Comparison of ENCODE assay signal across 8 cellular contexts in the genomic region with DNA sequence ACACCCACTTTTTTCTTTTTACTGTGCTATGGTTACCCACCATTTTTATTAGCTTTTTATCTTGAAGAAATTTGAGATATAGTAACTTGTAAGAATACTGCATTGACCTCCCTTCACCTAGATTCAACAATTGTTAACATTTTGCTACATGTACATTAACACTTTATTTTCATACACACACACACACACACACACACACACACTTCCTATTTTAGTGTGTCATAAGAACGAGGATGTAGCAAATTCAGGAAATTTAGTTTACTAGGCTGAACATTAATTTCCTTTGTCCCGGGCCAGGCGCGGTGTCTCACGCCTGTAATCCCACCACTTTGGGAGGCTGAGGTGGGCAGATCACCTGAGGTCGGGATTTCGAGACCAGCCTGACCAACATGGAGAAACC. TPM values are rescaled to one million over a fixed set of nuclear protein-coding genes. Genes with fewer than 3 reads are reported as not detected.
DNase-seq lines count a peak whose midpoint lies in the region; ATAC-seq and TF ChIP-seq lines count a peak whose summit lies in the region.

No MANE protein-coding gene starts in this region.

- WGBS in heart left ventricle, 4 donors: 71 to 82% (median 74%) methylated on average over 7 of the region's 7 CpGs

- H3K4me1 Mint-ChIP-seq in activated CD8-positive, alpha-beta T cell treated with anti-CD3 and anti-CD28 coated beads, Interleukin-2, amount 10 ng/mL, durations not matched to agents 7 days and 5 days (ENCODE audit: low read depth): peaks cover 27% of the 10 kb centered on the region

- H3K27me3 ChIP-seq in heart left ventricle: no peaks in the 10 kb centered on the region
- H3K27me3 ChIP-seq in lower lobe of right lung (ENCODE audit: low read depth): no peaks in the 10 kb centered on the region
- no peaks in the 10 kb centered on the region for H3K27me3 ChIP-seq in uterus

- DNase-seq in heart left ventricle: no peak
- DNase-seq in Right ventricle myocardium inferior (ENCODE audit: missing footprints): no peak
- DNase-seq in activated CD8-positive, alpha-beta T cell treated with anti-CD3 and anti-CD28 coated beads, Interleukin-2, amount 10 ng/mL, durations not matched to agents 7 days and 5 days: no peak
- DNase-seq in lower lobe of right lung: no peak
- no peak for DNase-seq in uterus
- DNase-seq in HUDEP-2 (lab: John Stamatoyannopoulos, UW; ENCODE audit: unreplicated experiment in 76 of 76): no peak

- H3K4me3 Mint-ChIP-seq in activated CD8-positive, alpha-beta T cell treated with anti-CD3 and anti-CD28 coated beads, Interleukin-2, amount 10 ng/mL, durations not matched to agents 7 days and 5 days: peak overlapping the region; percentile 99

- H3K9me3 Mint-ChIP-seq in activated CD8-positive, alpha-beta T cell treated with anti-CD3 and anti-CD28 coated beads, Interleukin-2, amount 10 ng/mL, durations not matched to agents 7 days and 5 days (ENCODE audit: insufficient read depth): no peaks in the 10 kb centered on the region

- peak overlapping the region in 8 of 12 donors; percentile 85 to 96 (median 94) for H3K27ac ChIP-seq in heart left ventricle
- H3K27ac ChIP-seq in lower lobe of right lung: no peak overlapping the region
- H3K27ac ChIP-seq in uterus: peak overlapping the region; percentile 91 to 93

- TF ChIP-seq CTCF in heart left ventricle (IDR thresholded peaks at IDR 0.05) (no peak), lower lobe of right lung (IDR thresholded peaks at IDR 0.05) (no peak), uterus (IDR thresholded peaks at IDR 0.05) (no peak)

- H3K4me3 ChIP-seq in heart left ventricle (peak overlapping the region in 5 of 12 donors; percentile 79 to 100 (median 94)), lower lobe of right lung (peak overlapping the region; percentile 97), uterus (no peak overlapping the region)

- no peaks in the 10 kb centered on the region for H3K27me3 Mint-ChIP-seq in activated CD8-positive, alpha-beta T cell treated with anti-CD3 and anti-CD28 coated beads, Interleukin-2, amount 10 ng/mL, durations not matched to agents 7 days and 5 days (ENCODE audit: low read depth)

- no peak for TF ChIP-seq POLR2A in heart left ventricle (IDR thresholded peaks at IDR 0.05)
- TF ChIP-seq POLR2A in uterus (IDR thresholded peaks at IDR 0.05): no peak

- intact Hi-C loops in heart left ventricle (cut with DNase I) (loop anchor here in 4 of 10 donors (5.0 to 10.0 kb wide), 3 partner anchors 55 to 65 kb away; partner anchors contain the start of gene SLC25A18 (in 2 of the 4)), Right ventricle myocardium inferior (cut with DNase I) (loop anchor here (10.0 kb wide), 1 partner anchor 455 kb away; no protein-coding TSS in a partner anchor), lower lobe of right lung (cut with DNase I) (no loop called here), uterus (cut with DNase I; ENCODE audit: low total_unique reads) (no loop called here)

- POLR2A ChIA-PET in activated CD8-positive, alpha-beta T cell treated with anti-CD3 and anti-CD28 coated beads, Interleukin-2, amount 10 ng/mL, durations not matched to agents 7 days and 5 days (lab: Charles Lee): interaction anchor here (1.0 kb wide), 1 partner anchor 9 kb away, joined by 4 read pairs; the partner anchor contains the start of gene BCL2L13

- CTCF ChIA-PET in activated CD8-positive, alpha-beta T cell treated with anti-CD3 and anti-CD28 coated beads, Interleukin-2, amount 10 ng/mL, durations not matched to agents 7 days and 5 days (lab: Charles Lee): no interaction called here

- H3K4me1 ChIP-seq in heart left ventricle: peaks cover 0 to 39% (median 21%) of the 10 kb centered on the region in 12 donors
- peaks cover 30% of the 10 kb centered on the region for H3K4me1 ChIP-seq in lower lobe of right lung
- peaks cover 6 to 8% of the 10 kb centered on the region in 2 donors for H3K4me1 ChIP-seq in uterus

- H3K9me3 ChIP-seq in heart left ventricle: no peaks in the 10 kb centered on the region
- no peaks in the 10 kb centered on the region for H3K9me3 ChIP-seq in lower lobe of right lung
- H3K9me3 ChIP-seq in uterus: no peaks in the 10 kb centered on the region

- peaks cover 0 to 14% (median under 1%) of the 10 kb centered on the region in 9 donors for H3K36me3 ChIP-seq in heart left ventricle
- peaks cover 10% of the 10 kb centered on the region for H3K36me3 ChIP-seq in lower lobe of right lung
- H3K36me3 ChIP-seq in uterus: no peaks in the 10 kb centered on the region

- no peak for ATAC-seq in heart left ventricle
- ATAC-seq in Right ventricle myocardium inferior: no peak
- ATAC-seq in activated CD8-positive, alpha-beta T cell treated with anti-CD3 and anti-CD28 coated beads, Interleukin-2, amount 10 ng/mL, durations not matched to agents 7 days and 5 days: no peak
- ATAC-seq in lower lobe of right lung: no peak
- no peak for ATAC-seq in HG03045 (IDR thresholded peaks at IDR 0.05; ENCODE audit: unreplicated experiment)
- no peak for ATAC-seq in GM18870 (IDR thresholded peaks at IDR 0.05; ENCODE audit: unreplicated experiment)

- H3K36me3 Mint-ChIP-seq in activated CD8-positive, alpha-beta T cell treated with anti-CD3 and anti-CD28 coated beads, Interleukin-2, amount 10 ng/mL, durations not matched to agents 7 days and 5 days (ENCODE audit: low read depth): peaks cover 9% of the 10 kb centered on the region

- peak overlapping the region; percentile 48 for H3K27ac Mint-ChIP-seq in activated CD8-positive, alpha-beta T cell treated with anti-CD3 and anti-CD28 coated beads, Interleukin-2, amount 10 ng/mL, durations not matched to agents 7 days and 5 days

RNA-seq across cellular contexts. Expression of gene ATP6V1E1, which starts 1.1 kb away (rescaled TPM):
- total RNA-seq in heart left ventricle (100 to 1,000 TPM; 188 to 293 (median 222) TPM), Right ventricle myocardium inferior (200 TPM), lower lobe of right lung (133 TPM), uterus (100 to 1,000 TPM in 3 of 4 donors, 10 to 100 TPM in 1; 88.7 to 147 (median 121) TPM)
- polyA plus RNA-seq in heart left ventricle: 100 to 1,000 TPM; 126 to 333 TPM
- total RNA-seq in activated CD8-positive, alpha-beta T cell treated with anti-CD3 and anti-CD28 coated beads, Interleukin-2, amount 10 ng/mL, durations not matched to agents 7 days and 5 days: 10 to 100 TPM; 86.2 to 88.8 TPM

RNA-seq across cellular contexts. Expression of gene BCL2L13, which starts 8.9 kb away (rescaled TPM):
- total RNA-seq in heart left ventricle: 100 to 1,000 TPM in 2 of 9 donors, 10 to 100 TPM in 7; 81.9 to 187 (median 89.7) TPM
- polyA plus RNA-seq in heart left ventricle: 10 to 100 TPM; 46.3 to 73.5 TPM
- total RNA-seq in Right ventricle myocardium inferior: 95.9 TPM
- 10 to 100 TPM; 26.0 to 27.0 TPM for total RNA-seq in activated CD8-positive, alpha-beta T cell treated with anti-CD3 and anti-CD28 coated beads, Interleukin-2, amount 10 ng/mL, durations not matched to agents 7 days and 5 days
- 41.2 TPM for total RNA-seq in lower lobe of right lung
- 10 to 100 TPM; 15.3 to 35.3 (median 30.1) TPM for total RNA-seq in uterus
